Comparison of ENCODE assay signal across 12 cellular contexts in the genomic region with DNA sequence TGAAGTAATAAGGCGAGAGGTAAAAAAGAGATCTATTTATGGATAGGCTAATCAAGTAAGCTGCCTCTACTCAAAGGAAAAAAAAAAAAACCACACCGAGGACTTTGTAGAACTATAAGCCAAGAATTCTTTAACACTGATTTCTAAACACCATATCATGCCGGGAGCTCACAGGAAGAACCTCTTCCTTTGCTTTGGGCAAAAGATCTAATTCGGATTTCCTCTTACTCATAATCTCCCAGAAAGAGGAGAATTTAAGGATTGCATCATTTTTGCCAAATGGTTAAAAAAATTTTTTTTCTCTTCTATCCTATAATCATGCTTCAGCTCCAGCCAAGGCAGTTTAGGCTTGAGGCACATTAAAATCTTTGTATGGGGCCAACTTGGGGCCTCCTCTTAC.
DNase-seq lines count a peak whose midpoint lies in the region; TF ChIP-seq lines count a peak whose summit lies in the region.
"Had no signal": no experiment of that assay in that cellular context is flagged by ENCODE, and none has a peak within 500 bp of the region (broad histone marks: within the 10 kb centered on the region; RNA-seq: fewer than 3 reads in every experiment).

No MANE protein-coding gene starts in this region.

- no peaks in the 10 kb centered on the region for H3K27me3 Mint-ChIP-seq in endodermal cell (ENCODE audit: insufficient read depth)
- H3K27me3 Mint-ChIP-seq: dendritic cell treated with granulocyte-macrophage colony-stimulating factor and Interleukin-4, amounts not matched to agents 40 ng/mL and 50 ng/mL, for 4 days had no signal

- H3K36me3 ChIP-seq in endodermal cell (ENCODE audit: control insufficient read depth, insufficient read depth, low read length) = peaks cover 76% of the 10 kb centered on the region

- no peak overlapping the region for H3K27ac ChIP-seq in endodermal cell (ENCODE audit: low read depth, low read length)
- H3K27ac ChIP-seq: right atrium auricular region, WERI-Rb-1 had no signal

- H3K4me1 Mint-ChIP-seq in endodermal cell = peaks cover 19% of the 10 kb centered on the region

- no peak for TF ChIP-seq CTCF in endodermal cell (conservative IDR thresholded peaks at IDR 0.05)

- no peak overlapping the region for H3K4me3 ChIP-seq in endodermal cell (ENCODE audit: low read length)
- H3K4me3 ChIP-seq: right atrium auricular region had no signal

- H3K9ac ChIP-seq in endodermal cell (ENCODE audit: extremely low read depth, low read length, poor library complexity, severe bottlenecking) = no peak overlapping the region

- H3K9me3 Mint-ChIP-seq in endodermal cell = no peaks in the 10 kb centered on the region
- H3K9me3 Mint-ChIP-seq: dendritic cell treated with granulocyte-macrophage colony-stimulating factor and Interleukin-4, amounts not matched to agents 40 ng/mL and 50 ng/mL, for 4 days had no signal

- WGBS in endodermal cell (ENCODE audit: insufficient coverage in 1 of 2, insufficient read length in 1 of 2), 2 experiments = 89 to 100% methylated on average over 1 to 4 of the region's 4 CpGs

- no peak overlapping the region for H3K4me3 Mint-ChIP-seq in endodermal cell
- H3K4me3 Mint-ChIP-seq: dendritic cell treated with granulocyte-macrophage colony-stimulating factor and Interleukin-4, amounts not matched to agents 40 ng/mL and 50 ng/mL, for 4 days had no signal

- no peaks in the 10 kb centered on the region for H3K27me3 ChIP-seq in endodermal cell (ENCODE audit: control insufficient read depth, insufficient read depth, low read length, poor library complexity, severe bottlenecking)
- H3K27me3 ChIP-seq: right atrium auricular region had no signal

- peak; percentile 81 for DNase-seq in EL
- DNase-seq in NCI-H226 = peak; percentile 66
- DNase-seq in dedifferentiated amniotic fluid mesenchymal stem cell (ENCODE audit: extremely low spot score) = peak; percentile 75
- DNase-seq in non-pigmented ciliary epithelial cell (ENCODE audit: low read depth) = peak; percentile 62
- DNase-seq in A172 (ENCODE audit: low spot score) = no peak
- no peak for DNase-seq in endodermal cell
- DNase-seq in NOMO-1 treated with DMSO at 0.1 percent for 48 hours (lab: John Stamatoyannopoulos, UW; ENCODE audit: unreplicated experiment) = no peak
- no peak for DNase-seq in effector CD8-positive, alpha-beta T cell (lab: John Stamatoyannopoulos, UW)
- DNase-seq: NCI-H2107, WERI-Rb-1 had no signal

- no peaks in the 10 kb centered on the region for H3K9me3 ChIP-seq in endodermal cell (ENCODE audit: control insufficient read depth, low read length)
- H3K9me3 ChIP-seq: right atrium auricular region had no signal

- H3K36me3 Mint-ChIP-seq in endodermal cell (ENCODE audit: low read depth) = peaks cover 69% of the 10 kb centered on the region

- no peak overlapping the region for H3K27ac Mint-ChIP-seq in endodermal cell

- H3K4me1 ChIP-seq in endodermal cell (ENCODE audit: control insufficient read depth, insufficient read depth, low read length) = no peaks in the 10 kb centered on the region
- H3K4me1 ChIP-seq: right atrium auricular region had no signal

Comparison
In these comparisons a context has a peak if more than half of its experiments do, and no peak if none do; other contexts are left out.
1. DNase-seq: peak in EL (single experiment), NCI-H226 (single experiment), dedifferentiated amniotic fluid mesenchymal stem cell (single experiment) and non-pigmented ciliary epithelial cell (single experiment); none in A172 (single experiment), endodermal cell (single experiment), NOMO-1 treated with DMSO at 0.1 percent for 48 hours (single experiment) and effector CD8-positive, alpha-beta T cell (single experiment).